ENCODE assay signal across 1 cellular context in genomic region chr3:71491141-71491752, GRCh38.
TF ChIP-seq lines count a peak whose summit lies in the region.

No MANE protein-coding gene starts in this region.

TF ChIP-seq in HEK293, 187 proteins besides CTCF, POLR2A, EP300 and RAD21 (continued from another document):
- TF ChIP-seq ATF2 (tag by site-specific recombination; IDR thresholded peaks at IDR 0.05; ENCODE audit: low read depth) (no peak), SETDB1 (IDR thresholded peaks at IDR 0.05; ENCODE audit: insufficient read length, low read length) (peak; percentile 68), MEIS1 (CRISPR knock-in tag; IDR thresholded peaks at IDR 0.05; ENCODE audit: borderline replicate concordance) (no peak), ZNF768 (tag by site-specific recombination; IDR thresholded peaks at IDR 0.05) (no peak), REPIN1 (tag by site-specific recombination; IDR thresholded peaks at IDR 0.05; ENCODE audit: low read depth) (no peak)
